Comparison of ENCODE assay signal across 15 cellular contexts in the genomic region with DNA sequence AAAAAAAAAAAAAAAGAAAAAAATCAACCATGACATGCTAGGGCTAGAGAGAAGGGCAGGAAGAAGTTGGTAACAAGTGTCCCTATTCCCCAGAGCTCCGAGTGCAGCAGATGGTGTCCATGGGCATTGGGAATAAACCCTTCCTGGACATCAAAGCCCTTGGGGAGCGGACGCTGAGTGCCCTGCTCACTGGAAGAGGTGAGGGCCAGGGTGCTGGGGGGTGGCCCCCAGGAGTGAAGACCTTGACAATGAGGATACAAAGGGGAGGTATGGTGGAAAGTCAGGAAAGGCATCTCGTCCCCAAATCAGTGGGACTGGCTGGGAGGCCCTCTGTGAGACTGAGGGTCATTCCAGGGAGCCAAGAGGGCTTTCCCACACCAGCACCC. TPM values are rescaled to one million over a fixed set of nuclear protein-coding genes. Genes with fewer than 3 reads are reported as not detected.
DNase-seq lines count a peak whose midpoint lies in the region; ATAC-seq and TF ChIP-seq lines count a peak whose summit lies in the region.
"Had no signal": no experiment of that assay in that cellular context is flagged by ENCODE, and none has a peak within 500 bp of the region (broad histone marks: within the 10 kb centered on the region; RNA-seq: fewer than 3 reads in every experiment).

No MANE protein-coding gene starts in this region.

- peaks cover 0 to 94% of the 10 kb centered on the region in 2 donors for H3K36me3 ChIP-seq in adrenal gland (replicated peaks in 1 of 2)

- 58 to 66% (median 63%) methylated on average over 4 of the region's 4 CpGs for WGBS in adrenal gland, 4 donors

- H3K4me1 Mint-ChIP-seq in activated CD8-positive, alpha-beta T cell treated with anti-CD3 and anti-CD28 coated beads, Interleukin-2, amount 10 ng/mL, durations not matched to agents 7 days and 5 days (ENCODE audit: low read depth), result peaks cover 29% of the 10 kb centered on the region
- H3K4me1 Mint-ChIP-seq in activated CD8-positive, alpha-beta T cell treated with anti-CD3 and anti-CD28 coated beads for 36 hours (ENCODE audit: low read depth), result peaks cover 16% of the 10 kb centered on the region
- peaks cover 11% of the 10 kb centered on the region for H3K4me1 Mint-ChIP-seq in memory B cell
- H3K4me1 Mint-ChIP-seq in stimulated activated memory B cell treated with anti-CD40 and anti-IgM and Interleukin-4, amounts not matched to agents 10 μg/mL and 1 μg/mL and 100 μg/mL, for 72 hours, result peaks cover 20% of the 10 kb centered on the region

- ATAC-seq in activated CD8-positive, alpha-beta T cell treated with anti-CD3 and anti-CD28 coated beads, Interleukin-2, amount 10 ng/mL, durations not matched to agents 7 days and 5 days, result no peak
- no peak for ATAC-seq in activated CD8-positive, alpha-beta T cell treated with anti-CD3 and anti-CD28 coated beads for 36 hours
- ATAC-seq in memory B cell (ENCODE audit: low read depth), result no peak
- ATAC-seq in stimulated activated memory B cell treated with anti-CD40 and anti-IgM and Interleukin-4, amounts not matched to agents 10 μg/mL and 1 μg/mL and 100 μg/mL, for 72 hours, result no peak
- ATAC-seq: left lobe of liver had no signal

- H3K27ac ChIP-seq in adrenal gland, result peak overlapping the region in 3 of 5 donors; percentile 9 to 47 (median 42)
- H3K27ac ChIP-seq: SK-N-MC had no signal

- H3K4me3 ChIP-seq in adrenal gland, result no peak overlapping the region
- H3K4me3 ChIP-seq: HAP-1, SK-N-MC had no signal

- CTCF ChIA-PET in activated CD8-positive, alpha-beta T cell treated with anti-CD3 and anti-CD28 coated beads, Interleukin-2, amount 10 ng/mL, durations not matched to agents 7 days and 5 days (lab: Charles Lee), result interaction anchor here (1.0 to 5.8 kb wide), 7 partner anchors 9 to 116 kb away, joined by 3 to 117 read pairs (median 24); partner anchors contain the start of genes ARHGEF40 and TMEM253
- CTCF ChIA-PET in activated CD8-positive, alpha-beta T cell treated with anti-CD3 and anti-CD28 coated beads for 36 hours (lab: Charles Lee), result interaction anchor here (0.7 to 5.8 kb wide), 8 partner anchors 9 to 115 kb away, joined by 3 to 105 read pairs (median 4); partner anchors contain the start of gene TMEM253

- no peaks in the 10 kb centered on the region for H3K27me3 Mint-ChIP-seq in activated CD8-positive, alpha-beta T cell treated with anti-CD3 and anti-CD28 coated beads, Interleukin-2, amount 10 ng/mL, durations not matched to agents 7 days and 5 days (ENCODE audit: low read depth)
- no peaks in the 10 kb centered on the region for H3K27me3 Mint-ChIP-seq in activated CD8-positive, alpha-beta T cell treated with anti-CD3 and anti-CD28 coated beads for 36 hours
- H3K27me3 Mint-ChIP-seq in memory B cell, result peaks cover 8% of the 10 kb centered on the region
- peaks cover 11% of the 10 kb centered on the region for H3K27me3 Mint-ChIP-seq in stimulated activated memory B cell treated with anti-CD40 and anti-IgM and Interleukin-4, amounts not matched to agents 10 μg/mL and 1 μg/mL and 100 μg/mL, for 72 hours
- H3K27me3 Mint-ChIP-seq: activated naive CD8-positive, alpha-beta T cell had no signal

- TF ChIP-seq POLR2A in adrenal gland (IDR thresholded peaks at IDR 0.05), result no peak

- DNase-seq in activated CD8-positive, alpha-beta T cell treated with anti-CD3 and anti-CD28 coated beads, Interleukin-2, amount 10 ng/mL, durations not matched to agents 7 days and 5 days, result no peak
- no peak for DNase-seq in activated CD8-positive, alpha-beta T cell treated with anti-CD3 and anti-CD28 coated beads for 36 hours
- DNase-seq in adrenal gland (peak in 1 of 7 donors; percentile 12), memory B cell (ENCODE audit: low spot score in 2 of 2) (no peak), GM20000 (ENCODE audit: low spot score) (no peak), NCI-H146 treated with DMSO at 0.1 percent for 48 hours (lab: John Stamatoyannopoulos, UW; ENCODE audit: unreplicated experiment) (no peak)
- no peak for DNase-seq in activated effector memory CD4-positive, alpha-beta T cell treated with anti-CD3 and anti-CD28 coated beads, Interleukin-2, amount 50 U/mL, for 16 hours
- DNase-seq: activated CD4-positive, alpha-beta T cell treated with anti-CD3 and anti-CD28 coated beads for 48 hours; NCI-H2029 treated with DMSO at 0.1 percent for 48 hours had no signal

- POLR2A ChIA-PET in activated CD8-positive, alpha-beta T cell treated with anti-CD3 and anti-CD28 coated beads, Interleukin-2, amount 10 ng/mL, durations not matched to agents 7 days and 5 days (lab: Charles Lee), result interaction anchor here (1.0 to 1.1 kb wide), 2 partner anchors 16 kb away, joined by 3 to 11 read pairs; no protein-coding TSS in a partner anchor
- POLR2A ChIA-PET in activated CD8-positive, alpha-beta T cell treated with anti-CD3 and anti-CD28 coated beads for 36 hours (lab: Charles Lee), result interaction anchor here (1.3 to 4.0 kb wide), 2 partner anchors 16 kb away, joined by 6 to 30 read pairs; partner anchors contain the start of genes ARHGEF40 and TMEM253

- intact Hi-C loops in activated CD8-positive, alpha-beta T cell treated with anti-CD3 and anti-CD28 coated beads for 36 hours (cut with micrococcal nuclease), result no loop called here
- intact Hi-C loops in adrenal gland (cut with DNase I), result no loop called here

- TF ChIP-seq CTCF in activated CD8-positive, alpha-beta T cell treated with anti-CD3 and anti-CD28 coated beads for 36 hours (IDR thresholded peaks at IDR 0.05), result no peak
- TF ChIP-seq CTCF in adrenal gland (IDR thresholded peaks at IDR 0.05) (no peak), GM20000 (IDR thresholded peaks at IDR 0.05; ENCODE audit: extremely low read depth, missing control alignments) (no peak)

- peaks cover 0 to 11% of the 10 kb centered on the region in 2 donors for H3K4me1 ChIP-seq in adrenal gland (replicated peaks in 1 of 2)
- H3K4me1 ChIP-seq: HAP-1 had no signal

- H3K9me3 ChIP-seq in adrenal gland (replicated peaks in 1 of 3), result no peaks in the 10 kb centered on the region
- H3K9me3 ChIP-seq: HAP-1 had no signal

- peak overlapping the region; percentile 37 for H3K27ac Mint-ChIP-seq in activated CD8-positive, alpha-beta T cell treated with anti-CD3 and anti-CD28 coated beads, Interleukin-2, amount 10 ng/mL, durations not matched to agents 7 days and 5 days
- H3K27ac Mint-ChIP-seq in activated CD8-positive, alpha-beta T cell treated with anti-CD3 and anti-CD28 coated beads for 36 hours, result no peak overlapping the region
- H3K27ac Mint-ChIP-seq in memory B cell, result peak overlapping the region; percentile 86
- peak overlapping the region; percentile 36 for H3K27ac Mint-ChIP-seq in stimulated activated memory B cell treated with anti-CD40 and anti-IgM and Interleukin-4, amounts not matched to agents 10 μg/mL and 1 μg/mL and 100 μg/mL, for 72 hours

- no peaks in the 10 kb centered on the region for H3K9me3 Mint-ChIP-seq in activated CD8-positive, alpha-beta T cell treated with anti-CD3 and anti-CD28 coated beads, Interleukin-2, amount 10 ng/mL, durations not matched to agents 7 days and 5 days (ENCODE audit: insufficient read depth)
- no peaks in the 10 kb centered on the region for H3K9me3 Mint-ChIP-seq in activated CD8-positive, alpha-beta T cell treated with anti-CD3 and anti-CD28 coated beads for 36 hours
- no peaks in the 10 kb centered on the region for H3K9me3 Mint-ChIP-seq in memory B cell
- no peaks in the 10 kb centered on the region for H3K9me3 Mint-ChIP-seq in stimulated activated memory B cell treated with anti-CD40 and anti-IgM and Interleukin-4, amounts not matched to agents 10 μg/mL and 1 μg/mL and 100 μg/mL, for 72 hours

- no peak overlapping the region for H3K4me3 Mint-ChIP-seq in activated CD8-positive, alpha-beta T cell treated with anti-CD3 and anti-CD28 coated beads, Interleukin-2, amount 10 ng/mL, durations not matched to agents 7 days and 5 days
- H3K4me3 Mint-ChIP-seq in activated CD8-positive, alpha-beta T cell treated with anti-CD3 and anti-CD28 coated beads for 36 hours, result no peak overlapping the region
- H3K4me3 Mint-ChIP-seq in memory B cell, result no peak overlapping the region
- H3K4me3 Mint-ChIP-seq in stimulated activated memory B cell treated with anti-CD40 and anti-IgM and Interleukin-4, amounts not matched to agents 10 μg/mL and 1 μg/mL and 100 μg/mL, for 72 hours, result no peak overlapping the region
- H3K4me3 Mint-ChIP-seq: activated naive CD8-positive, alpha-beta T cell had no signal

- no peaks in the 10 kb centered on the region for H3K27me3 ChIP-seq in adrenal gland

- H3K36me3 Mint-ChIP-seq in activated CD8-positive, alpha-beta T cell treated with anti-CD3 and anti-CD28 coated beads, Interleukin-2, amount 10 ng/mL, durations not matched to agents 7 days and 5 days (ENCODE audit: low read depth), result no peaks in the 10 kb centered on the region
- H3K36me3 Mint-ChIP-seq in activated CD8-positive, alpha-beta T cell treated with anti-CD3 and anti-CD28 coated beads for 36 hours (ENCODE audit: low read depth), result no peaks in the 10 kb centered on the region
- H3K36me3 Mint-ChIP-seq in memory B cell, result no peaks in the 10 kb centered on the region
- peaks cover 7% of the 10 kb centered on the region for H3K36me3 Mint-ChIP-seq in stimulated activated memory B cell treated with anti-CD40 and anti-IgM and Interleukin-4, amounts not matched to agents 10 μg/mL and 1 μg/mL and 100 μg/mL, for 72 hours

RNA-seq across cellular contexts. Expression of gene ZNF219, which starts 11.6 kb away (rescaled TPM):
- 1 to 10 TPM; 2.8 to 3.1 TPM for total RNA-seq in activated CD8-positive, alpha-beta T cell treated with anti-CD3 and anti-CD28 coated beads, Interleukin-2, amount 10 ng/mL, durations not matched to agents 7 days and 5 days
- 1 to 10 TPM; 7.2 to 8.2 TPM for total RNA-seq in activated CD8-positive, alpha-beta T cell treated with anti-CD3 and anti-CD28 coated beads for 36 hours
- total RNA-seq in adrenal gland, result 100 to 1,000 TPM in 6 of 8 donors, 10 to 100 TPM in 2; 81.8 to 169 (median 113) TPM
- 10 to 100 TPM; 14.8 to 97.2 (median 85.8) TPM for polyA plus RNA-seq in adrenal gland

RNA-seq across cellular contexts. Expression of gene TMEM253, which starts 14.0 kb away (rescaled TPM):
- total RNA-seq in activated CD8-positive, alpha-beta T cell treated with anti-CD3 and anti-CD28 coated beads, Interleukin-2, amount 10 ng/mL, durations not matched to agents 7 days and 5 days, result not detected
- total RNA-seq in activated CD8-positive, alpha-beta T cell treated with anti-CD3 and anti-CD28 coated beads for 36 hours, result not detected
- 1 to 10 TPM in 5 of 8 donors, under 1 TPM in 2, not detected in 1; 0.55 to 3.9 (median 1.1) TPM for total RNA-seq in adrenal gland
- polyA plus RNA-seq in adrenal gland, result 1 to 10 TPM; 2.6 to 8.8 (median 8.0) TPM

RNA-seq across cellular contexts. Expression of gene ARHGEF40, which starts 16.8 kb away (rescaled TPM):
- total RNA-seq in activated CD8-positive, alpha-beta T cell treated with anti-CD3 and anti-CD28 coated beads, Interleukin-2, amount 10 ng/mL, durations not matched to agents 7 days and 5 days, result under 1 TPM; 0.53 to 0.83 TPM
- under 1 TPM; 0.18 to 0.23 TPM for total RNA-seq in activated CD8-positive, alpha-beta T cell treated with anti-CD3 and anti-CD28 coated beads for 36 hours
- total RNA-seq in adrenal gland, result 100 to 1,000 TPM; 108 to 258 (median 151) TPM
- 100 to 1,000 TPM; 126 to 148 (median 137) TPM for polyA plus RNA-seq in adrenal gland

RNA-seq across cellular contexts. Expression of gene RNASE8, which starts 29.3 kb away (rescaled TPM):
- not detected for total RNA-seq in activated CD8-positive, alpha-beta T cell treated with anti-CD3 and anti-CD28 coated beads, Interleukin-2, amount 10 ng/mL, durations not matched to agents 7 days and 5 days
- not detected for total RNA-seq in activated CD8-positive, alpha-beta T cell treated with anti-CD3 and anti-CD28 coated beads for 36 hours
- not detected for total RNA-seq in adrenal gland
- polyA plus RNA-seq in adrenal gland, result not detected
- total RNA-seq: left lobe of liver, ureter had no signal

RNA-seq across cellular contexts. Expression of gene RNASE7, which starts 44.7 kb away (rescaled TPM):
- total RNA-seq in activated CD8-positive, alpha-beta T cell treated with anti-CD3 and anti-CD28 coated beads, Interleukin-2, amount 10 ng/mL, durations not matched to agents 7 days and 5 days, result not detected
- total RNA-seq in activated CD8-positive, alpha-beta T cell treated with anti-CD3 and anti-CD28 coated beads for 36 hours, result not detected
- under 1 TPM in 1 of 8 donors, not detected in 7; 0.34 TPM for total RNA-seq in adrenal gland
- polyA plus RNA-seq in adrenal gland, result under 1 TPM in 1 of 3 donors, not detected in 2; 0.20 TPM

Comparison
In these comparisons a context has a peak if more than half of its experiments do, and no peak if none do; other contexts are left out.
1. RNA of gene ZNF219, which starts 11.6 kb away (total RNA-seq): 81.8 to 169 TPM in adrenal gland; 7.2 to 8.2 TPM in activated CD8-positive, alpha-beta T cell treated with anti-CD3 and anti-CD28 coated beads for 36 hours and 2.8 to 3.1 TPM in activated CD8-positive, alpha-beta T cell treated with anti-CD3 and anti-CD28 coated beads, Interleukin-2, amount 10 ng/mL, durations not matched to agents 7 days and 5 days; every median in the first group is over 4 times any median in the second.
2. RNA of gene ARHGEF40, which starts 16.8 kb away (total RNA-seq): 108 to 258 TPM in adrenal gland; 0.53 to 0.83 TPM in activated CD8-positive, alpha-beta T cell treated with anti-CD3 and anti-CD28 coated beads, Interleukin-2, amount 10 ng/mL, durations not matched to agents 7 days and 5 days and 0.18 to 0.23 TPM in activated CD8-positive, alpha-beta T cell treated with anti-CD3 and anti-CD28 coated beads for 36 hours; every median in the first group is over 10 times any median in the second.